2 cellular contexts compared by ENCODE assay signal in genomic region chr2:30331869-30332268, GRCh38.
TF ChIP-seq lines count a peak whose summit lies in the region.

No MANE protein-coding gene starts in this region.

TF ChIP-seq in IMR-90, 13 proteins besides CTCF, POLR2A, EP300 and RAD21:
- TF ChIP-seq MXI1 (IDR thresholded peaks at IDR 0.05; ENCODE audit: borderline replicate concordance, low read depth, low read length) (no peak), BHLHE40 (IDR thresholded peaks at IDR 0.05; ENCODE audit: low read depth, low read length) (no peak), CEBPB (IDR thresholded peaks at IDR 0.05; ENCODE audit: low read depth, low read length) (no peak), NFE2L2 (IDR thresholded peaks at IDR 0.05; ENCODE audit: low read depth, low read length) (no peak), MAZ (IDR thresholded peaks at IDR 0.05; ENCODE audit: borderline replicate concordance, low read depth, low read length) (no peak), RFX5 (IDR thresholded peaks at IDR 0.05; ENCODE audit: low read depth, low read length) (no peak), RCOR1 (IDR thresholded peaks at IDR 0.05; ENCODE audit: insufficient replicate concordance, low read length) (no peak), ELK1 (IDR thresholded peaks at IDR 0.05; ENCODE audit: borderline replicate concordance, low read depth, low read length) (no peak), CHD1 (IDR thresholded peaks at IDR 0.05; ENCODE audit: low read depth, low read length) (no peak), MAFK (IDR thresholded peaks at IDR 0.05; ENCODE audit: low read depth, low read length) (no peak), SMC3 (IDR thresholded peaks at IDR 0.05; ENCODE audit: low read depth, low read length) (no peak), USF2 (IDR thresholded peaks at IDR 0.05; ENCODE audit: low read depth, low read length) (no peak), FOS (IDR thresholded peaks at IDR 0.05; ENCODE audit: low read depth, low read length) (no peak)
TF ChIP-seq in IMR-90: peak in this region for 0.

TF ChIP-seq in H1, 55 proteins besides CTCF, POLR2A, EP300 and RAD21:
- TF ChIP-seq KDM5A (IDR thresholded peaks at IDR 0.05; ENCODE audit: low read length) (no peak), TAF1 (IDR thresholded peaks at IDR 0.05; ENCODE audit: low read depth, low read length) (no peak), RBBP5 (IDR thresholded peaks at IDR 0.05; ENCODE audit: borderline replicate concordance, low read depth, low read length) (no peak), MAX (IDR thresholded peaks at IDR 0.05) (no peak), HDAC6 (IDR thresholded peaks at IDR 0.05; ENCODE audit: low read depth, low read length) (no peak), FOSL1 (IDR thresholded peaks at IDR 0.05; ENCODE audit: insufficient read depth, low read depth, low read length) (no peak), SP1 (IDR thresholded peaks at IDR 0.05; ENCODE audit: low read depth, low read length) (no peak), EZH2 (IDR thresholded peaks at IDR 0.05; ENCODE audit: low read depth, low read length, severe bottlenecking) (no peak), CREB1 (IDR thresholded peaks at IDR 0.05) (no peak), SIX5 (IDR thresholded peaks at IDR 0.05; ENCODE audit: low read depth, low read length) (no peak), PHF8 (conservative IDR thresholded peaks at IDR 0.05; ENCODE audit: low read depth, low read length) (no peak), CHD7 (IDR thresholded peaks at IDR 0.05; ENCODE audit: insufficient replicate concordance, low read length) (no peak), BCL11A (IDR thresholded peaks at IDR 0.05; ENCODE audit: low read depth in 2 of 2, low read length in 2 of 2) (no peak)
